ENCODE assay signal across 1 cellular context in the genomic region with DNA sequence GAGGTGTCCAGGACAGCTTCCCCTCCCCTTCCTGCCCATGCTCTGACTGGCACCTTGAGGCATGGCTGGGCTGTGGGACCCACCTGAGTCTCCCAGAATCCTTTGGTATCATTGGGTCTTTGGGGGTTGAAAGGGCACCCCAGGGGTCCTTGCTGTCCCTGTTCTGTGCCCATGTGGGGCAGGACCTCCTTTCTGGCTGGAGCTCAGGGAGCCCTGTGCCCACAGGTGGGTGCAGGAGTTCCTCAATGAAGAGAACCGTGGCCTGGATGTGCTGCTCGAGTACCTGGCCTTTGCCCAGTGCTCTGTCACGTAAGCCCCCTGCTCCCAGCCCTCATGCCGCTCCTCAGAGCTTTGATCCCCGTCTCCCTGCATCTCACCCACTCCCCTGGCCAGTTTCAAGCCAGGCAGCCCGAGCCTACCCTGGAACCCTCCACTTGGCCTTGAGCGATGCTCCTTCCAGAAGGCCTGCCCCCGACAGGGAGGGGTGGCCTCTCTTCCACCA.
TF ChIP-seq lines count a peak whose summit lies in the region.

No MANE protein-coding gene starts in this region.

TF ChIP-seq in HepG2, 621 proteins besides CTCF, POLR2A, EP300 and RAD21:
- TF ChIP-seq TGIF2 (CRISPR knock-in tag; IDR thresholded peaks at IDR 0.05) (no peak), HES4 (CRISPR knock-in tag; IDR thresholded peaks at IDR 0.05; ENCODE audit: borderline replicate concordance) (0 out of 2 replicates have a peak, but pooled peaks have one; percentile 12)
TF ChIP-seq in HepG2: peak in this region for 1.
